12 cellular contexts compared by ENCODE assay signal in genomic region chr6:95094751-95095150, GRCh38.
DNase-seq lines count a peak whose midpoint lies in the region; ATAC-seq and TF ChIP-seq lines count a peak whose summit lies in the region.
"Had no signal": no experiment of that assay in that cellular context is flagged by ENCODE, and none has a peak within 500 bp of the region (broad histone marks: within the 10 kb centered on the region; RNA-seq: fewer than 3 reads in every experiment).

No MANE protein-coding gene starts in this region.

- DNase-seq in Daoy (ENCODE audit: low read depth) (peak; percentile 39), MG63 (no peak), mammary epithelial cell (peak; percentile 68), mesenchymal stem cell (peak; percentile 11), osteocyte (ENCODE audit: extremely low spot score, unreplicated experiment) (no peak), NCI-H526 treated with DMSO at 0.1 percent for 48 hours (lab: John Stamatoyannopoulos, UW) (no peak)
- DNase-seq: CD8-positive, alpha-beta T cell; mucosa of descending colon; NCI-H1694 treated with DMSO at 0.1 percent for 48 hours; retina had no signal

- TF ChIP-seq CTCF in mammary epithelial cell (conservative IDR thresholded peaks at IDR 0.05 in 1 of 2, IDR thresholded peaks at IDR 0.05 in 1 of 2; ENCODE audit: extremely low read depth in 1 of 2, insufficient read depth in 1 of 2, low read depth in 1 of 2, low read length in 2 of 2) (no peak), osteocyte (IDR thresholded peaks at IDR 0.05) (no peak)

- no peak overlapping the region for H3K14ac ChIP-seq in mesenchymal stem cell (ENCODE audit: low read length in 2 of 2)

- H2BK12ac ChIP-seq in mesenchymal stem cell (ENCODE audit: low read length in 2 of 2), result no peak overlapping the region

- no peak overlapping the region for H2BK120ac ChIP-seq in mesenchymal stem cell (ENCODE audit: low read depth, low read length)

- no peak overlapping the region for H3K4ac ChIP-seq in mesenchymal stem cell (ENCODE audit: low read depth in 1 of 2, low read length in 2 of 2)

- H2AFZ ChIP-seq in mammary epithelial cell (ENCODE audit: low read depth, low read length) (peak overlapping the region; percentile 44), mesenchymal stem cell (ENCODE audit: low read depth, low read length) (no peak overlapping the region)

- H3K27me3 Mint-ChIP-seq in osteocyte (ENCODE audit: unreplicated experiment), result peaks cover 22% of the 10 kb centered on the region

- H3K4me1 Mint-ChIP-seq in osteocyte (ENCODE audit: unreplicated experiment), result peaks cover 3% of the 10 kb centered on the region

- H2BK15ac ChIP-seq in mesenchymal stem cell (ENCODE audit: low read depth, poor library complexity, severe bottlenecking), result no peak overlapping the region

- no peak overlapping the region for H2BK5ac ChIP-seq in mesenchymal stem cell (ENCODE audit: low read depth, low read length, poor library complexity, severe bottlenecking)

- H3K9ac ChIP-seq in mammary epithelial cell (ENCODE audit: insufficient read depth, low read length) (peak overlapping the region; percentile 5), mesenchymal stem cell (ENCODE audit: low read length) (peak overlapping the region; percentile 83)

- H3K27me3 ChIP-seq in MG63 (no peaks in the 10 kb centered on the region), mammary epithelial cell (ENCODE audit: insufficient read depth, low read length) (no peaks in the 10 kb centered on the region), mesenchymal stem cell (ENCODE audit: control insufficient read depth in 1 of 2, insufficient read depth in 1 of 2, low read length in 2 of 2) (no peaks in the 10 kb centered on the region)

- H3K18ac ChIP-seq in mesenchymal stem cell (ENCODE audit: low read depth in 1 of 2, low read length in 2 of 2), result no peak overlapping the region

- no peak overlapping the region for H3K4me3 Mint-ChIP-seq in osteocyte (ENCODE audit: unreplicated experiment)
- H3K4me3 Mint-ChIP-seq: CD8-positive, alpha-beta T cell had no signal

- 0% methylated on average over 2 of the region's 2 CpGs for WGBS in mammary epithelial cell (ENCODE audit: low coverage, missing lambda C conversion rate)
- WGBS in mesenchymal stem cell, result no CpG with 5 or more reads among the region's 2 CpGs

- H3K9me3 ChIP-seq in MG63 (no peaks in the 10 kb centered on the region), mammary epithelial cell (replicated peaks; ENCODE audit: insufficient read depth, low read length) (no peaks in the 10 kb centered on the region), mesenchymal stem cell (ENCODE audit: control insufficient read depth, low read length) (no peaks in the 10 kb centered on the region)
- H3K9me3 ChIP-seq: mucosa of descending colon had no signal

- H3K79me2 ChIP-seq in mammary epithelial cell (ENCODE audit: insufficient read depth, low read length), result no peaks in the 10 kb centered on the region

- ATAC-seq in HG03378 (IDR thresholded peaks at IDR 0.05; ENCODE audit: unreplicated experiment) (no peak), HG03097 (IDR thresholded peaks at IDR 0.05; ENCODE audit: low FRiP score, unreplicated experiment) (no peak)
- ATAC-seq: CD8-positive, alpha-beta T cell; mucosa of descending colon had no signal

- CTCF ChIA-PET in mammary epithelial cell (lab: Charles Lee; ENCODE audit: low non-redundant PET), result interaction anchor here (0.6 kb wide), 1 partner anchor 448 kb away, joined by 5 read pairs; no protein-coding TSS in a partner anchor

- BruUV-seq in mammary epithelial cell (replicated peaks; lab: Mats Ljungman, UMichigan), result no TSS peak

- in situ Hi-C loops in mammary epithelial cell (cut with MboI; ENCODE audit: low sequenced_read_pairs in 2 of 2), result no loop called here

- H3K27ac Mint-ChIP-seq in osteocyte (ENCODE audit: unreplicated experiment), result no peak overlapping the region
- H3K27ac Mint-ChIP-seq: CD8-positive, alpha-beta T cell had no signal

- no peak overlapping the region for H4K8ac ChIP-seq in mesenchymal stem cell (ENCODE audit: low read length)

- H2AK5ac ChIP-seq in mesenchymal stem cell (ENCODE audit: low read length, severe bottlenecking), result no peak overlapping the region

- H3K36me3 Mint-ChIP-seq in osteocyte (ENCODE audit: unreplicated experiment), result no peaks in the 10 kb centered on the region
- H3K36me3 Mint-ChIP-seq: CD8-positive, alpha-beta T cell had no signal

- H3K4me2 ChIP-seq in mammary epithelial cell (ENCODE audit: insufficient read depth, low read depth, low read length), result peak overlapping the region; percentile 92
- H3K4me2 ChIP-seq in mesenchymal stem cell (ENCODE audit: low read length, poor library complexity, severe bottlenecking), result no peak overlapping the region

- H3K27ac ChIP-seq in mammary epithelial cell (ENCODE audit: insufficient read depth, low read depth, low read length) (peak overlapping the region; percentile 89), mesenchymal stem cell (ENCODE audit: low read length, poor library complexity, severe bottlenecking) (no peak overlapping the region)

- H3K9me3 Mint-ChIP-seq in osteocyte (ENCODE audit: unreplicated experiment), result no peaks in the 10 kb centered on the region
- H3K9me3 Mint-ChIP-seq: CD8-positive, alpha-beta T cell had no signal

- no peaks in the 10 kb centered on the region for H3K79me1 ChIP-seq in mesenchymal stem cell (replicated peaks; ENCODE audit: low read length, poor library complexity, severe bottlenecking)

- H3K4me3 ChIP-seq in MG63 (peak overlapping the region; percentile 35), mammary epithelial cell (replicated peaks in 1 of 3; ENCODE audit: insufficient read depth in 1 of 3, low read depth in 2 of 3, low read length in 3 of 3) (peak overlapping the region; percentile 12 to 53 (median 41)), mesenchymal stem cell (ENCODE audit: insufficient read depth in 1 of 2, low read depth in 1 of 2, low read length in 2 of 2) (peak overlapping the region in 1 of 2 experiments; percentile 40)
- H3K4me3 ChIP-seq: mucosa of descending colon had no signal

- peaks cover 21% of the 10 kb centered on the region for H3K4me1 ChIP-seq in mammary epithelial cell (ENCODE audit: insufficient read depth, low read length)
- no peaks in the 10 kb centered on the region for H3K4me1 ChIP-seq in mesenchymal stem cell (ENCODE audit: control insufficient read depth, insufficient read depth, low read depth, low read length)

- H3K23ac ChIP-seq in mesenchymal stem cell (ENCODE audit: low read length in 2 of 2), result no peak overlapping the region

- intact Hi-C loops in mammary epithelial cell (cut with micrococcal nuclease), result no loop called here

- no peak overlapping the region for H4K91ac ChIP-seq in mesenchymal stem cell (ENCODE audit: low read length)

- H4K20me1 ChIP-seq in mammary epithelial cell (ENCODE audit: insufficient read depth, low read length), result no peaks in the 10 kb centered on the region

- H3K36me3 ChIP-seq in MG63 (no peaks in the 10 kb centered on the region), mammary epithelial cell (ENCODE audit: insufficient read depth, low read length) (no peaks in the 10 kb centered on the region), mesenchymal stem cell (ENCODE audit: control insufficient read depth in 1 of 2, insufficient read depth in 2 of 2, low read depth in 1 of 2, low read length in 2 of 2) (no peaks in the 10 kb centered on the region)

- dilution Hi-C loops in mammary epithelial cell (cut with HindIII; ENCODE audit: low sequenced_read_pairs), result no loop called here

Comparison
In these comparisons a context has a peak if more than half of its experiments do, and no peak if none do; other contexts are left out.
1. DNase-seq: peak in Daoy (single experiment), mammary epithelial cell (single experiment) and mesenchymal stem cell (single experiment); none in MG63 (single experiment), osteocyte (single experiment) and NCI-H526 treated with DMSO at 0.1 percent for 48 hours (single experiment).